ENCODE assay signal across 20 cellular contexts in genomic region chr10:122864901-122865300, GRCh38. TPM values are rescaled to one million over a fixed set of nuclear protein-coding genes. Genes with fewer than 3 reads are reported as not detected.
A peak's percentile ranks its signal among the peaks of the same experiment; 100 is the strongest.
DNase-seq lines count a peak whose midpoint lies in the region; ATAC-seq and TF ChIP-seq lines count a peak whose summit lies in the region.
"Had no signal": no experiment of that assay in that cellular context is flagged by ENCODE, and none has a peak within 500 bp of the region (broad histone marks: within the 10 kb centered on the region; RNA-seq: fewer than 3 reads in every experiment).

No MANE protein-coding gene starts in this region.

- no peak for ATAC-seq in GM21515 (IDR thresholded peaks at IDR 0.05; ENCODE audit: unreplicated experiment)
- ATAC-seq: right cardiac atrium, Right ventricle myocardium inferior had no signal

- in situ Hi-C loops in Caki2 (cut with HindIII; ENCODE audit: low pct_unique_long_range_greater_than_20kb, low sequenced_read_pairs) = no loop called here
- in situ Hi-C loops in brain microvascular endothelial cell (cut with HindIII; ENCODE audit: low pct_ligation_motif_present, low sequenced_read_pairs) = no loop called here

- H3K27me3 ChIP-seq in brain microvascular endothelial cell (replicated peaks) = no peaks in the 10 kb centered on the region
- H3K27me3 ChIP-seq: neural progenitor cell had no signal

- DNase-seq in Caki2 (ENCODE audit: low read depth) (peak; percentile 27), M059J (ENCODE audit: low read depth) (peak; percentile 33), brain microvascular endothelial cell (no peak), iris pigment epithelial cell (ENCODE audit: low read depth) (peak; percentile 57), NCI-H128 (lab: John Stamatoyannopoulos, UW; ENCODE audit: unreplicated experiment) (no peak), COLO668 (lab: John Stamatoyannopoulos, UW; ENCODE audit: unreplicated experiment) (no peak), NCI-H345 treated with DMSO at 0.1 percent for 48 hours (lab: John Stamatoyannopoulos, UW; ENCODE audit: unreplicated experiment) (no peak)
- DNase-seq: activated CD8-positive, alpha-beta memory T cell treated with anti-CD3 and anti-CD28 coated beads, Interleukin-2, amount 50 U/mL, for 48 hours; activated naive CD4-positive, alpha-beta T cell treated with anti-CD3 and anti-CD28 coated beads, Interleukin-2, amount 50 U/mL, for 16 hours; caudate nucleus; DMS 273 treated with DMSO at 0.1 percent for 48 hours; NCI-H2081 treated with DMSO at 0.1 percent for 48 hours; right cardiac atrium; stimulated activated CD4-positive, alpha-beta T cell treated with anti-CD3 and anti-CD28 coated beads, Interleukin-2, amount 100 ng/mL, for 24 hours; substantia nigra had no signal

- TF ChIP-seq CTCF in brain microvascular endothelial cell (IDR thresholded peaks at IDR 0.05; ENCODE audit: low read depth, low read length, missing control alignments) = no peak

- no peaks in the 10 kb centered on the region for H3K36me3 ChIP-seq in brain microvascular endothelial cell (replicated peaks)
- H3K36me3 ChIP-seq: neural progenitor cell had no signal

- H3K4me3 ChIP-seq in brain microvascular endothelial cell (ENCODE audit: low read depth, low read length) = no peak overlapping the region
- H3K4me3 ChIP-seq: neural progenitor cell had no signal

- peak overlapping the region; percentile 18 for H3K27ac ChIP-seq in brain microvascular endothelial cell
- H3K27ac ChIP-seq: neural progenitor cell had no signal

RNA-seq across cellular contexts. Expression of gene FAM24B, which starts 14.5 kb away (rescaled TPM):
- 0.64 and 2.5 TPM in 2 replicates for total RNA-seq in Caki2 (2014; rRNA removed; shearing (Covaris generic); ENCODE audit: low replicate concordance)
- 0.39 and 2.2 TPM in 2 replicates for total RNA-seq in M059J (2014; rRNA removed; shearing (Covaris generic))
- total RNA-seq: HT-29 had no signal

RNA-seq across cellular contexts. Expression of gene CUZD1, which starts 19.2 kb away (rescaled TPM):
- 2.5 TPM in 1 of 2 replicates, not detected in the other for total RNA-seq in Caki2 (2014; rRNA removed; shearing (Covaris generic); ENCODE audit: low replicate concordance)
- 0.02 and 0.05 TPM in 2 replicates for total RNA-seq in M059J (2014; rRNA removed; shearing (Covaris generic))
- total RNA-seq: HT-29, Right ventricle myocardium inferior had no signal

RNA-seq across cellular contexts. Expression of gene FAM24A, which starts 45.5 kb away (rescaled TPM):
- total RNA-seq in Caki2 (2014; rRNA removed; shearing (Covaris generic); ENCODE audit: low replicate concordance) = not detected in 2 replicates
- not detected in 2 replicates for total RNA-seq in M059J (2014; rRNA removed; shearing (Covaris generic))
- total RNA-seq: HT-29; right cardiac atrium; Right ventricle myocardium inferior; T-helper 2 cell treated with Interferon-gamma antibody and Interleukin-4, amounts not matched to agents 100 ng/mL and 5 ng/mL, for 36 hours had no signal

Comparison
In these comparisons a context has a peak if more than half of its experiments do, and no peak if none do; other contexts are left out.
1. DNase-seq: peak in Caki2 (single experiment), M059J (single experiment) and iris pigment epithelial cell (single experiment); none in brain microvascular endothelial cell (single experiment), NCI-H128 (single experiment), COLO668 (single experiment) and NCI-H345 treated with DMSO at 0.1 percent for 48 hours (single experiment).